ENCODE assay signal across 20 cellular contexts in the genomic region with DNA sequence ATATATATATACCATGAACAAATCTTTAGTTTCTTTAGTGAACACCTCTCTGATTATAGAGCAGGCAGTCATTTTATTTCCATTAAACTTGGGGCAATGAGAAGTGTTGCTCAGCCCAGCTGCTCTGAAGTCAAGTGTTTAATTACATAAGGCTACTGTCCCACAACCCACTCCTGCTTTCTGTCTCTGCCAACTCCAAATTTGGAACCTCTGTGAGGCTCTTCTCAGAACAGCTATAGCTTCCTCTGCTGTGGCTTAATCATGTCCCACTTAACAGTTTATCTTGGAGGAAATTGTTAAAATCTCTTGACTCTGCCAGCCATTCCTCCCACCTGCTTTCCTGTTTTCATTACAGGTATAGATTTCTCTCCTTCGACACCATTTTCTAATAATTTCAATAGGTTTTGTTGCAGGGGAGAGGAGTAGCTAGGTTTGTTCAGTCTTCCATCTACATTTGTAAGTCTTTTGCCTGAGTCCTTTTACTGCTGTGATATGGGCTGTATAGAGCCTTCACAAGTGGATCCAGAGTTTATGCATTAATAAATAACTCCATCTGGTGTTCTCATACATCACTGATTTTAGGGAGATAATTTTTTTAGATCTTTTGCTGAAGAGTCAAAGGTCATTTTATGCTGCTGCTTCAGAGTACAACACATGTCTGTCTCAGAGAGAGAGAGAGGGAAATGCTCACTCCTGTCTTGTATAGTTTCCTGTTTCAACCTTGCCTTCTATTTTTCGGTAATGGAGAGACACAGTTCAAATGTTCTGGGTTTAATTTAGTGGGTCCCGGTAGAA.
DNase-seq lines count a peak whose midpoint lies in the region; ATAC-seq, FAIRE-seq and TF ChIP-seq lines count a peak whose summit lies in the region.
"Had no signal": no experiment of that assay in that cellular context is flagged by ENCODE, and none has a peak within 500 bp of the region (broad histone marks: within the 10 kb centered on the region; RNA-seq: fewer than 3 reads in every experiment).

No MANE protein-coding gene starts in this region.

- CTCF ChIA-PET in HepG2 (lab: Yijun Ruan, JAX; ENCODE audit: low intra/inter-chr PET ratio, low total read pairs): no interaction called here

- no TSS peak for BruUV-seq in HepG2 (replicated peaks; lab: Mats Ljungman, UMichigan)

- FAIRE-seq in HepG2 (lab: Jason Lieb, UNC): no peak
- FAIRE-seq: D721Med had no signal

- TF ChIP-seq CTCF in HepG2 (CRISPR knock-in tag; IDR thresholded peaks at IDR 0.05): no peak
- TF ChIP-seq CTCF in adrenal gland (IDR thresholded peaks at IDR 0.05): no peak

- H3K27me3 ChIP-seq in HepG2 (ENCODE audit: control insufficient read depth in 1 of 2, insufficient read depth in 2 of 2, low read length in 2 of 2) (no peaks in the 10 kb centered on the region), adrenal gland (no peaks in the 10 kb centered on the region)

- no peak overlapping the region for H3K4me2 ChIP-seq in HepG2 (ENCODE audit: low read depth, low read length)

- H3K27ac ChIP-seq in HepG2 (ENCODE audit: extremely low read length, insufficient read depth, low read length) (no peak overlapping the region), adrenal gland (no peak overlapping the region)

- H3K79me2 ChIP-seq in HepG2 (ENCODE audit: insufficient read depth, low read length): no peaks in the 10 kb centered on the region

- 64% methylated on average over 3 of the region's 3 CpGs for WGBS in HepG2 (ENCODE audit: low lambda C conversion rate)
- WGBS in adrenal gland, 4 donors: 84 to 92% (median 91%) methylated on average over 3 of the region's 3 CpGs

- intact Hi-C loops in Right ventricle myocardium superior (cut with DNase I) (no loop called here), cardiac septum (cut with DNase I) (no loop called here), HepG2 (cut with micrococcal nuclease; ENCODE audit: unreplicated experiment) (no loop called here), adrenal gland (cut with DNase I) (no loop called here)

- H4K20me1 ChIP-seq in HepG2 (ENCODE audit: insufficient read depth, low read length): no peaks in the 10 kb centered on the region

- peaks cover 18% of the 10 kb centered on the region for H3K4me1 ChIP-seq in HepG2 (ENCODE audit: insufficient read depth, low read length)
- peaks cover 0 to 4% of the 10 kb centered on the region in 2 donors for H3K4me1 ChIP-seq in adrenal gland (replicated peaks in 1 of 2)

- no peak overlapping the region for H3K9ac ChIP-seq in HepG2 (ENCODE audit: insufficient read depth, low read depth, low read length)

- ATAC-seq in Right ventricle myocardium superior (ENCODE audit: poor library complexity) (peak; percentile 77), HepG2 (peak; percentile 82)

- TF ChIP-seq RAD21 in HepG2 (CRISPR knock-in tag; IDR thresholded peaks at IDR 0.05): no peak

- TF ChIP-seq EP300 in HepG2 (IDR thresholded peaks at IDR 0.05; ENCODE audit: low read depth in 2 of 2, low read length in 2 of 2): no peak
- no peak for TF ChIP-seq EP300 in HepG2 (CRISPR knock-in tag; IDR thresholded peaks at IDR 0.05; ENCODE audit: borderline replicate concordance)

- no peak overlapping the region for H2AFZ ChIP-seq in HepG2 (ENCODE audit: low read length)

- no peak for TF ChIP-seq POLR2A in HepG2 (IDR thresholded peaks at IDR 0.05; ENCODE audit: insufficient read depth in 1 of 2, low read depth in 2 of 2, low read length in 2 of 2)
- no peak for TF ChIP-seq POLR2A in adrenal gland (IDR thresholded peaks at IDR 0.05)

- H3K9me3 ChIP-seq in HepG2 (ENCODE audit: low read length): no peaks in the 10 kb centered on the region
- H3K9me3 ChIP-seq in adrenal gland (replicated peaks in 1 of 3): no peaks in the 10 kb centered on the region

- no peaks in the 10 kb centered on the region for H3K36me3 ChIP-seq in HepG2 (replicated peaks in 1 of 2; ENCODE audit: control insufficient read depth in 1 of 2, insufficient read depth in 2 of 2, low read length in 2 of 2)
- no peaks in the 10 kb centered on the region for H3K36me3 ChIP-seq in adrenal gland (replicated peaks in 1 of 2)

- DNase-seq in Right ventricle myocardium superior (no peak), cardiac septum (ENCODE audit: low spot score) (no peak), glomerular visceral epithelial cell (ENCODE audit: extremely low spot score) (peak; percentile 18), HepG2 (ENCODE audit: low spot score) (peak; percentile 59), NCI-H526 (lab: John Stamatoyannopoulos, UW) (no peak), adrenal gland (no peak)
- no peak for DNase-seq in activated CD8-positive, alpha-beta memory T cell treated with anti-CD3 and anti-CD28 coated beads for 24 hours
- no peak for DNase-seq in activated effector memory CD4-positive, alpha-beta T cell treated with anti-CD3 and anti-CD28 coated beads, Interleukin-2, amount 50 U/mL, for 16 hours
- DNase-seq: activated CD4-positive, CD25-positive, alpha-beta regulatory T cell treated with anti-CD3 and anti-CD28 coated beads, Interleukin-2, amount 50 U/mL, for 72 hours; activated naive CD4-positive, alpha-beta T cell treated with anti-CD3 and anti-CD28 coated beads, Interleukin-2, amount 50 U/mL, for 16 hours; activated T-cell treated with anti-CD3 and anti-CD28 coated beads, Interleukin-2, amount 50 U/mL, for 48 hours; aorta; GF-D8; glutamatergic neuron; naive B cell; NCI-H1436; NCI-H226; occipital lobe; retina had no signal

- no peak overlapping the region for H3K4me3 ChIP-seq in HepG2 (replicated peaks in 1 of 3; ENCODE audit: insufficient read depth in 1 of 3, low read depth in 2 of 3, low read length in 3 of 3)
- no peak overlapping the region for H3K4me3 ChIP-seq in adrenal gland

- POLR2A ChIA-PET in HepG2 (lab: Yijun Ruan, JAX): no interaction called here

- in situ Hi-C loops in HepG2 (cut with HindIII; ENCODE audit: extremely low pct_ligation_motif_present, low pct_unique_long_range_greater_than_20kb): no loop called here

TF ChIP-seq in HepG2, 621 proteins besides CTCF, POLR2A, EP300 and RAD21:
- TF ChIP-seq ZNF335 (CRISPR knock-in tag; IDR thresholded peaks at IDR 0.05) (no peak), HNF4A (CRISPR knock-in tag; IDR thresholded peaks at IDR 0.05) (peak; percentile 40), HNF4G (IDR thresholded peaks at IDR 0.05; ENCODE audit: borderline replicate concordance, low read depth, low read length) (0 out of 2 replicates have a peak, but pooled peaks have one; percentile 36), HNF4G (CRISPR knock-in tag; IDR thresholded peaks at IDR 0.05; ENCODE audit: borderline replicate concordance, low read depth) (no peak), CBX5 (CRISPR knock-in tag; IDR thresholded peaks at IDR 0.05; ENCODE audit: borderline replicate concordance) (no peak), NR2F6 (IDR thresholded peaks at IDR 0.05) (peak; percentile 52), NR2F6 (CRISPR knock-in tag; IDR thresholded peaks at IDR 0.05) (0 out of 2 replicates have a peak, but pooled peaks have one; percentile 21), ASH2L (IDR thresholded peaks at IDR 0.05; ENCODE audit: insufficient read length, low read depth, low read length) (peak; percentile 31)
- TF ChIP-seq, protein P1, sequence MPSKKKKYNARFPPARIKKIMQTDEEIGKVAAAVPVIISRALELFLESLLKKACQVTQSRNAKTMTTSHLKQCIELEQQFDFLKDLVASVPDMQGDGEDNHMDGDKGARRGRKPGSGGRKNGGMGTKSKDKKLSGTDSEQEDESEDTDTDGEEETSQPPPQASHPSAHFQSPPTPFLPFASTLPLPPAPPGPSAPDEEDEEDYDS (CRISPR knock-in tag; IDR thresholded peaks at IDR 0.05): no peak
- TF ChIP-seq, protein P2, sequence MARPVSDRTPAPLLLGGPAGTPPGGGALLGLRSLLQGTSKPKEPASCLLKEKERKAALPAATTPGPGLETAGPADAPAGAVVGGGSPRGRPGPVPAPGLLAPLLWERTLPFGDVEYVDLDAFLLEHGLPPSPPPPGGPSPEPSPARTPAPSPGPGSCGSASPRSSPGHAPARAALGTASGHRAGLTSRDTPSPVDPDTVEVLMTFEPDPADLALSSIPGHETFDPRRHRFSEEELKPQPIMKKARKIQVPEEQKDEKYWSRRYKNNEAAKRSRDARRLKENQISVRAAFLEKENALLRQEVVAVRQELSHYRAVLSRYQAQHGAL (CRISPR knock-in tag; IDR thresholded peaks at IDR 0.05; ENCODE audit: not compliant biosample characterization): no peak
TF ChIP-seq in HepG2: peak in this region for 4.

Comparison
In these comparisons a context has a peak if more than half of its experiments do, and no peak if none do; other contexts are left out.
1. DNase-seq: peak in glomerular visceral epithelial cell (single experiment) and HepG2 (single experiment); none in Right ventricle myocardium superior (single experiment), cardiac septum (single experiment), activated CD8-positive, alpha-beta memory T cell treated with anti-CD3 and anti-CD28 coated beads for 24 hours (single experiment), NCI-H526 (0 of 2), adrenal gland (0 of 7) and activated effector memory CD4-positive, alpha-beta T cell treated with anti-CD3 and anti-CD28 coated beads, Interleukin-2, amount 50 U/mL, for 16 hours (single experiment).